In the genomic region with DNA sequence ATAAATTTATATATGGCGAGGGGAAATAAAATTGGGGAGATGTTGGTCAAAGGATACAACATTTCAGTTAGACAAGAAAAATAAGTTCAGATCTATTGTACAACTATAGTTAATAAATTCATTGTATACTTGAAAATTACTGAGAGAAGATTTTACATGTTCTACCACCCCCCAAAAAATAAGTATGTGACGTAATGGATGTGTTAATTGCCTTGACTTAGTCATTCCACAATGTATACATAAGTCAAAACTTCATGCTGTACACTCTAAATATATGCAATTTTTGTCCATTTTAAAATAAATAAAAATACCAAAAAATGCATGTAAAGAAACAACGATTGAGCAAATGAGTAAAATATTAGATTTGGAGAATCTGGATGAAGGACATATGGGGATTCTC, we compare ENCODE assay signal across 9 cellular contexts. TPM values are rescaled to one million over a fixed set of nuclear protein-coding genes. Genes with fewer than 3 reads are reported as not detected.
DNase-seq lines count a peak whose midpoint lies in the region; ATAC-seq and TF ChIP-seq lines count a peak whose summit lies in the region.
"Had no signal": no experiment of that assay in that cellular context is flagged by ENCODE, and none has a peak within 500 bp of the region (broad histone marks: within the 10 kb centered on the region; RNA-seq: fewer than 3 reads in every experiment).

No MANE protein-coding gene starts in this region.

- peak overlapping the region; percentile 71 for H3K27ac Mint-ChIP-seq in activated T-cell treated with anti-CD3 and anti-CD28 coated beads, Interleukin-2, amount 50 U/mL, for 24 hours
- H3K27ac Mint-ChIP-seq in activated T-helper 17 cell treated with anti-CD3 and anti-CD28 coated beads, Interleukin-2, amount 50 U/mL, for 72 hours: peak overlapping the region; percentile 94

- peaks cover 32% of the 10 kb centered on the region for H3K4me1 Mint-ChIP-seq in activated T-cell treated with anti-CD3 and anti-CD28 coated beads, Interleukin-2, amount 50 U/mL, for 24 hours (ENCODE audit: low read depth)
- H3K4me1 Mint-ChIP-seq in activated T-helper 17 cell treated with anti-CD3 and anti-CD28 coated beads, Interleukin-2, amount 50 U/mL, for 72 hours: peaks cover 11% of the 10 kb centered on the region

- ATAC-seq in activated T-helper 17 cell treated with anti-CD3 and anti-CD28 coated beads, Interleukin-2, amount 50 U/mL, for 72 hours (replicated peaks): no peak
- ATAC-seq in HG03520 (IDR thresholded peaks at IDR 0.05; ENCODE audit: unreplicated experiment): no peak

- TF ChIP-seq POLR2A in testis (IDR thresholded peaks at IDR 0.05): no peak

- intact Hi-C loops in testis (cut with DNase I; ENCODE audit: low total_unique reads): no loop called here

- no peaks in the 10 kb centered on the region for H3K9me3 Mint-ChIP-seq in activated T-cell treated with anti-CD3 and anti-CD28 coated beads, Interleukin-2, amount 50 U/mL, for 24 hours
- no peaks in the 10 kb centered on the region for H3K9me3 Mint-ChIP-seq in activated T-helper 17 cell treated with anti-CD3 and anti-CD28 coated beads, Interleukin-2, amount 50 U/mL, for 72 hours

- H3K4me3 ChIP-seq in iPS-18a (ENCODE audit: low read length): peak overlapping the region; percentile 81
- H3K4me3 ChIP-seq in testis: peak overlapping the region; percentile 63 to 78

- no peak for TF ChIP-seq CTCF in testis (IDR thresholded peaks at IDR 0.05)

- H3K4me1 ChIP-seq in iPS-18a (ENCODE audit: control insufficient read depth, low read depth, low read length): no peaks in the 10 kb centered on the region
- H3K4me1 ChIP-seq in testis: peaks cover 3% of the 10 kb centered on the region

- no peak for DNase-seq in activated T-cell treated with anti-CD3 and anti-CD28 coated beads, Interleukin-2, amount 50 U/mL, for 24 hours
- DNase-seq in activated T-cell treated with anti-CD3 and anti-CD28 coated beads, Interleukin-2, amount 50 U/mL, for 48 hours: no peak
- DNase-seq in testis (no peak), NCI-H510A (lab: John Stamatoyannopoulos, UW) (no peak), KG1 (lab: John Stamatoyannopoulos, UW) (no peak)
- DNase-seq: stimulated activated CD4-positive, alpha-beta T cell treated with anti-CD3 and anti-CD28 coated beads, Interleukin-12 subunit alpha, Interleukin-12 subunit beta, amount 100 ng/mL, for 4 hours had no signal

- peak overlapping the region; percentile 97 for H3K9ac ChIP-seq in iPS-18a (ENCODE audit: low read length)

- WGBS in testis, 2 donors: 34 to 39% methylated on average over 3 of the region's 3 CpGs

- H3K4me3 Mint-ChIP-seq in activated T-cell treated with anti-CD3 and anti-CD28 coated beads, Interleukin-2, amount 50 U/mL, for 24 hours: peak overlapping the region; percentile 82
- peak overlapping the region; percentile 83 for H3K4me3 Mint-ChIP-seq in activated T-helper 17 cell treated with anti-CD3 and anti-CD28 coated beads, Interleukin-2, amount 50 U/mL, for 72 hours

- H3K27me3 Mint-ChIP-seq in activated T-cell treated with anti-CD3 and anti-CD28 coated beads, Interleukin-2, amount 50 U/mL, for 24 hours: peaks cover 29% of the 10 kb centered on the region
- H3K27me3 Mint-ChIP-seq in activated T-helper 17 cell treated with anti-CD3 and anti-CD28 coated beads, Interleukin-2, amount 50 U/mL, for 72 hours: no peaks in the 10 kb centered on the region

- peaks cover 24% of the 10 kb centered on the region for H3K36me3 Mint-ChIP-seq in activated T-cell treated with anti-CD3 and anti-CD28 coated beads, Interleukin-2, amount 50 U/mL, for 24 hours (ENCODE audit: low read depth)
- H3K36me3 Mint-ChIP-seq in activated T-helper 17 cell treated with anti-CD3 and anti-CD28 coated beads, Interleukin-2, amount 50 U/mL, for 72 hours (ENCODE audit: low read depth): peaks cover 19% of the 10 kb centered on the region

- H3K27ac ChIP-seq in iPS-18a (ENCODE audit: low read length) (no peak overlapping the region), testis (peak overlapping the region; percentile 24 to 97)

- H3K9me3 ChIP-seq in iPS-18a (ENCODE audit: control insufficient read depth, low read depth, low read length) (peaks cover 7% of the 10 kb centered on the region), testis (no peaks in the 10 kb centered on the region)

- H3K27me3 ChIP-seq in iPS-18a (ENCODE audit: control insufficient read depth, insufficient read depth, low read length) (no peaks in the 10 kb centered on the region), testis (no peaks in the 10 kb centered on the region)

- H3K36me3 ChIP-seq in iPS-18a (ENCODE audit: control insufficient read depth, low read depth, low read length) (peaks cover under 1% of the 10 kb centered on the region), testis (ENCODE audit: low read depth, missing control alignments) (no peaks in the 10 kb centered on the region)

RNA-seq across cellular contexts. Expression of a gene that starts 1.8 kb away (rescaled TPM):
- 10 to 100 TPM; 24.0 to 26.6 TPM for total RNA-seq in activated T-helper 17 cell treated with anti-CD3 and anti-CD28 coated beads, Interleukin-2, amount 50 U/mL, for 72 hours
- total RNA-seq in testis: 100 to 1,000 TPM; 128 to 185 TPM
- 113 TPM for polyA plus RNA-seq in testis (ENCODE audit: insufficient read depth, low read depth, low replicate concordance)

RNA-seq across cellular contexts. Expression of a gene that starts 16.1 kb away (rescaled TPM):
- total RNA-seq in activated T-helper 17 cell treated with anti-CD3 and anti-CD28 coated beads, Interleukin-2, amount 50 U/mL, for 72 hours: 10 to 100 TPM; 58.3 to 71.5 TPM
- total RNA-seq in testis: 100 to 1,000 TPM; 195 to 245 TPM
- 122 TPM for polyA plus RNA-seq in testis (ENCODE audit: insufficient read depth, low read depth, low replicate concordance)

RNA-seq across cellular contexts. Expression of a gene that starts 41.0 kb away (rescaled TPM):
- 100 to 1,000 TPM; 227 to 255 TPM for total RNA-seq in activated T-helper 17 cell treated with anti-CD3 and anti-CD28 coated beads, Interleukin-2, amount 50 U/mL, for 72 hours
- 100 to 1,000 TPM; 243 to 338 TPM for total RNA-seq in testis
- polyA plus RNA-seq in testis (ENCODE audit: insufficient read depth, low read depth, low replicate concordance): 207 TPM

Comparison
In these comparisons a context has a peak if more than half of its experiments do, and no peak if none do; other contexts are left out.
1. RNA of a gene that starts 1.8 kb away (total RNA-seq): 128 to 185 TPM in testis; 24.0 to 26.6 TPM in activated T-helper 17 cell treated with anti-CD3 and anti-CD28 coated beads, Interleukin-2, amount 50 U/mL, for 72 hours; every median in the first group is over 4 times any median in the second.